In genomic region chr1:154349121-154349520, GRCh38 we compare ENCODE assay signal across 26 cellular contexts. TPM values are rescaled to one million over a fixed set of nuclear protein-coding genes. Genes with fewer than 3 reads are reported as not detected.
A peak's percentile ranks its signal among the peaks of the same experiment; 100 is the strongest.
DNase-seq lines count a peak whose midpoint lies in the region; ATAC-seq and TF ChIP-seq lines count a peak whose summit lies in the region.
"Had no signal": no experiment of that assay in that cellular context is flagged by ENCODE, and none has a peak within 500 bp of the region (broad histone marks: within the 10 kb centered on the region; RNA-seq: fewer than 3 reads in every experiment).

No MANE protein-coding gene starts in this region.

- H3K4me3 Mint-ChIP-seq in activated naive CD8-positive, alpha-beta T cell: no peak overlapping the region
- H3K4me3 Mint-ChIP-seq in activated naive CD8-positive, alpha-beta T cell treated with anti-CD3 and anti-CD28 coated beads, Interleukin-2, amount 50 U/mL, for 24 hours: no peak overlapping the region
- H3K4me3 Mint-ChIP-seq in GM23338 (no peak overlapping the region; the same call in 2 of the 3 replicates), osteocyte (ENCODE audit: unreplicated experiment) (no peak overlapping the region)
- H3K4me3 Mint-ChIP-seq in dendritic cell treated with granulocyte-macrophage colony-stimulating factor and Interleukin-4, amounts not matched to agents 40 ng/mL and 50 ng/mL, for 4 days: no peak overlapping the region
- H3K4me3 Mint-ChIP-seq: activated CD4-positive, alpha-beta T cell treated with anti-CD3 and anti-CD28 coated beads, Interleukin-2, amount 10 ng/mL, durations not matched to agents 7 days and 5 days; neural crest cell had no signal

- peaks cover 31% of the 10 kb centered on the region for H3K36me3 ChIP-seq in GM23338 (ENCODE audit: insufficient read depth)
- H3K36me3 ChIP-seq: uterus had no signal

- no peaks in the 10 kb centered on the region for H3K27me3 ChIP-seq in GM23338 (ENCODE audit: insufficient read depth)
- H3K27me3 ChIP-seq: hepatocyte, uterus had no signal

- H3K9me2 ChIP-seq in GM23338 (ENCODE audit: insufficient read depth): no peaks in the 10 kb centered on the region

- no peak for TF ChIP-seq CTCF in GM23338 (conservative IDR thresholded peaks at IDR 0.05; ENCODE audit: low read depth in 2 of 2)
- no peak for TF ChIP-seq CTCF in osteocyte (IDR thresholded peaks at IDR 0.05)

- H3K4me1 Mint-ChIP-seq in activated naive CD8-positive, alpha-beta T cell (ENCODE audit: low read depth): peaks cover 70% of the 10 kb centered on the region
- H3K4me1 Mint-ChIP-seq in activated naive CD8-positive, alpha-beta T cell treated with anti-CD3 and anti-CD28 coated beads, Interleukin-2, amount 50 U/mL, for 24 hours: peaks cover 63% of the 10 kb centered on the region
- H3K4me1 Mint-ChIP-seq in GM23338 (peaks cover 20% of the 10 kb centered on the region), osteocyte (ENCODE audit: unreplicated experiment) (peaks cover 24% of the 10 kb centered on the region)
- H3K4me1 Mint-ChIP-seq in dendritic cell treated with granulocyte-macrophage colony-stimulating factor and Interleukin-4, amounts not matched to agents 40 ng/mL and 50 ng/mL, for 4 days (ENCODE audit: low read depth): peaks cover 53% of the 10 kb centered on the region

- no peak overlapping the region for H2AFZ ChIP-seq in GM23338
- H2AFZ ChIP-seq: hepatocyte had no signal

- H3F3A ChIP-seq in GM23338 (replicated peaks; ENCODE audit: low read depth): peaks cover 2% of the 10 kb centered on the region; the same call in 1 of the 2 replicates

- DNase-seq in activated naive CD8-positive, alpha-beta T cell treated with anti-CD3 and anti-CD28 coated beads, Interleukin-2, amount 50 U/mL, for 24 hours: no peak
- no peak for DNase-seq in GM23338 (ENCODE audit: low spot score)
- DNase-seq in osteocyte (ENCODE audit: extremely low spot score, unreplicated experiment): no peak
- DNase-seq in NK-92 (lab: John Stamatoyannopoulos, UW; ENCODE audit: unreplicated experiment): no peak
- DNase-seq: activated CD4-positive, alpha-beta T cell treated with anti-CD3 and anti-CD28 coated beads, Interleukin-2, amount 10 ng/mL, durations not matched to agents 7 days and 5 days; activated effector memory CD4-positive, alpha-beta T cell treated with anti-CD3 and anti-CD28 coated beads, Interleukin-2, amount 50 U/mL, for 16 hours; aorta; central memory CD4-positive, alpha-beta T cell; foreskin fibroblast; GF-D8; lower lobe of right lung; mucosa of descending colon; NCI-H1092 treated with DMSO at 0.1 percent for 48 hours; NCI-H510A treated with DMSO at 0.1 percent for 48 hours; uterus had no signal

- H3K27ac Mint-ChIP-seq in activated naive CD8-positive, alpha-beta T cell: peak overlapping the region; percentile 74
- H3K27ac Mint-ChIP-seq in activated naive CD8-positive, alpha-beta T cell treated with anti-CD3 and anti-CD28 coated beads, Interleukin-2, amount 50 U/mL, for 24 hours: no peak overlapping the region
- H3K27ac Mint-ChIP-seq in GM23338: peak overlapping the region; percentile 1; the same call in 1 of the 2 replicates
- H3K27ac Mint-ChIP-seq in dendritic cell treated with granulocyte-macrophage colony-stimulating factor and Interleukin-4, amounts not matched to agents 40 ng/mL and 50 ng/mL, for 4 days: peak overlapping the region; percentile 16
- H3K27ac Mint-ChIP-seq in osteocyte (ENCODE audit: unreplicated experiment): peak overlapping the region; percentile 8
- H3K27ac Mint-ChIP-seq: activated CD4-positive, alpha-beta T cell treated with anti-CD3 and anti-CD28 coated beads, Interleukin-2, amount 10 ng/mL, durations not matched to agents 7 days and 5 days had no signal

- no peak overlapping the region for H3K4me3 ChIP-seq in GM23338
- H3K4me3 ChIP-seq: hepatocyte, lower lobe of right lung, mucosa of descending colon, prostate gland, uterus had no signal

- intact Hi-C loops in dendritic cell treated with granulocyte-macrophage colony-stimulating factor and Interleukin-4, amounts not matched to agents 40 ng/mL and 50 ng/mL, for 4 days (cut with micrococcal nuclease): no loop called here

- H4K20me1 ChIP-seq in GM23338 (replicated peaks; ENCODE audit: insufficient read depth): peaks cover 7% of the 10 kb centered on the region

- H3K27ac ChIP-seq in GM23338 (ENCODE audit: low read depth): no peak overlapping the region
- H3K27ac ChIP-seq: hepatocyte, lower lobe of right lung, uterus had no signal

- no peaks in the 10 kb centered on the region for H3K27me3 Mint-ChIP-seq in activated naive CD8-positive, alpha-beta T cell
- H3K27me3 Mint-ChIP-seq in activated naive CD8-positive, alpha-beta T cell treated with anti-CD3 and anti-CD28 coated beads, Interleukin-2, amount 50 U/mL, for 24 hours: peaks cover 11% of the 10 kb centered on the region
- H3K27me3 Mint-ChIP-seq in GM23338 (ENCODE audit: insufficient read depth, low read depth, poor library complexity) (peaks cover 10% of the 10 kb centered on the region), osteocyte (ENCODE audit: unreplicated experiment) (no peaks in the 10 kb centered on the region)
- peaks cover 14% of the 10 kb centered on the region for H3K27me3 Mint-ChIP-seq in dendritic cell treated with granulocyte-macrophage colony-stimulating factor and Interleukin-4, amounts not matched to agents 40 ng/mL and 50 ng/mL, for 4 days

- H3K36me3 Mint-ChIP-seq in activated naive CD8-positive, alpha-beta T cell: peaks cover 15% of the 10 kb centered on the region
- H3K36me3 Mint-ChIP-seq in activated naive CD8-positive, alpha-beta T cell treated with anti-CD3 and anti-CD28 coated beads, Interleukin-2, amount 50 U/mL, for 24 hours (ENCODE audit: low read depth): peaks cover 36% of the 10 kb centered on the region
- H3K36me3 Mint-ChIP-seq in GM23338 (ENCODE audit: low read depth) (peaks cover 49% of the 10 kb centered on the region), osteocyte (ENCODE audit: unreplicated experiment) (peaks cover 41% of the 10 kb centered on the region)
- H3K36me3 Mint-ChIP-seq in dendritic cell treated with granulocyte-macrophage colony-stimulating factor and Interleukin-4, amounts not matched to agents 40 ng/mL and 50 ng/mL, for 4 days (ENCODE audit: low read depth): no peaks in the 10 kb centered on the region

- no peak for ATAC-seq in activated naive CD8-positive, alpha-beta T cell treated with anti-CD3 and anti-CD28 coated beads, Interleukin-2, amount 50 U/mL, for 24 hours
- ATAC-seq in GM23338: no peak
- no peak for ATAC-seq in HG03460 (IDR thresholded peaks at IDR 0.05; ENCODE audit: unreplicated experiment)
- ATAC-seq in GM18868 (IDR thresholded peaks at IDR 0.05; ENCODE audit: unreplicated experiment): no peak
- ATAC-seq: lower lobe of right lung, mucosa of descending colon had no signal

- H3K9me3 Mint-ChIP-seq in activated naive CD8-positive, alpha-beta T cell (ENCODE audit: low read depth): no peaks in the 10 kb centered on the region
- H3K9me3 Mint-ChIP-seq in activated naive CD8-positive, alpha-beta T cell treated with anti-CD3 and anti-CD28 coated beads, Interleukin-2, amount 50 U/mL, for 24 hours: no peaks in the 10 kb centered on the region
- H3K9me3 Mint-ChIP-seq in GM23338 (no peaks in the 10 kb centered on the region; the same call in 2 of the 3 replicates), osteocyte (ENCODE audit: unreplicated experiment) (no peaks in the 10 kb centered on the region)
- no peaks in the 10 kb centered on the region for H3K9me3 Mint-ChIP-seq in dendritic cell treated with granulocyte-macrophage colony-stimulating factor and Interleukin-4, amounts not matched to agents 40 ng/mL and 50 ng/mL, for 4 days
- H3K9me3 Mint-ChIP-seq: activated CD4-positive, alpha-beta T cell treated with anti-CD3 and anti-CD28 coated beads, Interleukin-2, amount 10 ng/mL, durations not matched to agents 7 days and 5 days; neural crest cell had no signal

- peaks cover 8% of the 10 kb centered on the region; the same call in 1 of the 2 replicates for H3K4me1 ChIP-seq in GM23338 (ENCODE audit: insufficient read depth)

- H3K79me2 ChIP-seq in GM23338 (replicated peaks; ENCODE audit: insufficient read depth): no peaks in the 10 kb centered on the region
- H3K79me2 ChIP-seq: hepatocyte had no signal

- H3K4me2 ChIP-seq in GM23338: no peak overlapping the region
- H3K4me2 ChIP-seq: hepatocyte had no signal

TF ChIP-seq in GM23338, 12 proteins besides CTCF, POLR2A, EP300 and RAD21 (continues in another document):
- no peak for TF ChIP-seq EZH2phosphoT487 (IDR thresholded peaks at IDR 0.05; ENCODE audit: unreplicated experiment)
- TF ChIP-seq JUNB (IDR thresholded peaks at IDR 0.05; ENCODE audit: unreplicated experiment): no peak

RNA-seq across cellular contexts. Expression of gene ATP8B2, which starts 23.8 kb away (rescaled TPM):
- total RNA-seq in GM23338 (2014; rRNA removed; shearing (Covaris generic)): 92.9 and 112 TPM in 2 replicates
- 8.8 and 11.0 TPM in 2 replicates for polyA plus RNA-seq in GM23338 (2016; fragmentation: Nextera tagmentation; extraction: Ambion mirVana)
- total RNA-seq in osteocyte: 94.4 and 98.5 TPM in 2 replicates

RNA-seq across cellular contexts. Expression of gene AQP10, which starts 28.2 kb away (rescaled TPM):
- total RNA-seq in GM23338 (2014; rRNA removed; shearing (Covaris generic)): not detected in 2 replicates
- not detected in 2 replicates for polyA plus RNA-seq in GM23338 (2016; fragmentation: Nextera tagmentation; extraction: Ambion mirVana)
- not detected in 2 replicates for total RNA-seq in osteocyte
- total RNA-seq: activated CD4-positive, alpha-beta T cell treated with anti-CD3 and anti-CD28 coated beads, Interleukin-2, amount 10 ng/mL, durations not matched to agents 7 days and 5 days; mucosa of descending colon; neural crest cell; SK-MEL-5; T-helper 2 cell treated with Interferon-gamma antibody and Interleukin-4, amounts not matched to agents 100 ng/mL and 5 ng/mL, for 36 hours; temporal lobe; uterus had no signal
- polyA plus RNA-seq: AG04450 had no signal

RNA-seq across cellular contexts. Expression of gene IL6R, which starts 56.0 kb away (rescaled TPM):
- 3.2 and 13.8 TPM in 2 replicates for total RNA-seq in GM23338 (2014; rRNA removed; shearing (Covaris generic))
- 1.0 and 1.2 TPM in 2 replicates for polyA plus RNA-seq in GM23338 (2016; fragmentation: Nextera tagmentation; extraction: Ambion mirVana)
- total RNA-seq in osteocyte: 10.4 and 12.4 TPM in 2 replicates
